ENCODE assay signal across 1 cellular context in the genomic region with DNA sequence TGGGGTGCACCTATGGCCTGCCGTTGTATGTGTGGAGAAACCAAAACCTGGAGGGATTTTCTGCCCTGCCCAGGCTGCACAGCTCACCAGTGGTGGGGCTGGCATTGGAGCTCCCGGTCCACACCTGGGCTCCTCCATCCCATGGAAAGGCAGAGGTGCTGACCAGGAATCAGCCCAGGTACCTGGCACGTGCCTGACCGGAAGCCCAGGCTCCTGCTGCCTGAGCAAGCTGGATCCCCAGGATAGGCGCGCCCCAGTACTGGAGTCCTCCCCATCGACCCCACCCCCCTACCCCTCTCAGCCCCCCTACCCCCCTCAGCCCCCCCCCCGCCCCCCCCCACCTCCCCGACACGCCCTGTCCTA.
TF ChIP-seq lines count a peak whose summit lies in the region.

No MANE protein-coding gene starts in this region.

TF ChIP-seq in endothelial cell of umbilical vein, 7 proteins besides CTCF, POLR2A, EP300 and RAD21:
- TF ChIP-seq, protein P1, sequence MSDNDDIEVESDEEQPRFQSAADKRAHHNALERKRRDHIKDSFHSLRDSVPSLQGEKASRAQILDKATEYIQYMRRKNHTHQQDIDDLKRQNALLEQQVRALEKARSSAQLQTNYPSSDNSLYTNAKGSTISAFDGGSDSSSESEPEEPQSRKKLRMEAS (IDR thresholded peaks at IDR 0.05; ENCODE audit: insufficient read depth, insufficient read length), result no peak
- TF ChIP-seq GATA2 (IDR thresholded peaks at IDR 0.05; ENCODE audit: insufficient read depth, insufficient read length, low read depth, low read length), result no peak
- TF ChIP-seq EZH2 (IDR thresholded peaks at IDR 0.05; ENCODE audit: borderline replicate concordance, low read depth, low read length, severe bottlenecking), result no peak
- no peak for TF ChIP-seq MYC (IDR thresholded peaks at IDR 0.05; ENCODE audit: low read depth, low read length)
- TF ChIP-seq JUN (IDR thresholded peaks at IDR 0.05; ENCODE audit: borderline replicate concordance, insufficient read depth, insufficient read length, low read depth), result no peak
- no peak for TF ChIP-seq FOS (IDR thresholded peaks at IDR 0.05; ENCODE audit: borderline replicate concordance, insufficient read depth, low read length)
- TF ChIP-seq POLR2AphosphoS5 (IDR thresholded peaks at IDR 0.05; ENCODE audit: insufficient read depth, low read depth, low read length), result no peak
TF ChIP-seq in endothelial cell of umbilical vein: peak in this region for 0.
